ENCODE assay signal across 14 cellular contexts in genomic region chr12:57629897-57630471, GRCh38.
A peak's percentile ranks its signal among the peaks of the same experiment; 100 is the strongest.
DNase-seq lines count a peak whose midpoint lies in the region.
"Had no signal": no experiment of that assay in that cellular context is flagged by ENCODE, and none has a peak within 500 bp of the region (broad histone marks: within the 10 kb centered on the region; RNA-seq: fewer than 3 reads in every experiment).

No MANE protein-coding gene starts in this region.

- DNase-seq in C1 segment of cervical spinal cord (lab: John Stamatoyannopoulos, UW) (peak in 9 of 14 donors; percentile 18 to 67 (median 45)), HuH-7.5 (ENCODE audit: low spot score) (peak; percentile 4), hepatic stellate cell (ENCODE audit: low spot score) (peak; percentile 4), posterior cingulate gyrus (peak in 6 of 10 donors; percentile 49 to 96 (median 70)), DMS 273 treated with DMSO at 0.1 percent for 48 hours (lab: John Stamatoyannopoulos, UW) (no peak), NCI-H187 treated with DMSO at 0.1 percent for 48 hours (lab: John Stamatoyannopoulos, UW) (no peak), CD1c-positive myeloid dendritic cell (ENCODE audit: extremely low spot score) (no peak)
- DNase-seq: activated B cell treated with CpG ODN at 0.5 μM for 24 hours; effector CD8-positive, alpha-beta T cell; Kasumi-1; NCI-H1092; NCI-H524 treated with DMSO at 0.1 percent for 48 hours; SHP77; stimulated activated naive CD4-positive, alpha-beta T cell treated with Interleukin-2 at 50 U/mL for 16 hours had no signal

- intact Hi-C loops in posterior cingulate gyrus (cut with DNase I), result no loop called here

Comparison
In these comparisons a context has a peak if more than half of its experiments do, and no peak if none do; other contexts are left out.
1. DNase-seq: peak in C1 segment of cervical spinal cord (9 of 14), HuH-7.5 (single experiment), hepatic stellate cell (single experiment) and posterior cingulate gyrus (6 of 10); none in DMS 273 treated with DMSO at 0.1 percent for 48 hours (single experiment), NCI-H187 treated with DMSO at 0.1 percent for 48 hours (single experiment) and CD1c-positive myeloid dendritic cell (single experiment).